In the genomic region with DNA sequence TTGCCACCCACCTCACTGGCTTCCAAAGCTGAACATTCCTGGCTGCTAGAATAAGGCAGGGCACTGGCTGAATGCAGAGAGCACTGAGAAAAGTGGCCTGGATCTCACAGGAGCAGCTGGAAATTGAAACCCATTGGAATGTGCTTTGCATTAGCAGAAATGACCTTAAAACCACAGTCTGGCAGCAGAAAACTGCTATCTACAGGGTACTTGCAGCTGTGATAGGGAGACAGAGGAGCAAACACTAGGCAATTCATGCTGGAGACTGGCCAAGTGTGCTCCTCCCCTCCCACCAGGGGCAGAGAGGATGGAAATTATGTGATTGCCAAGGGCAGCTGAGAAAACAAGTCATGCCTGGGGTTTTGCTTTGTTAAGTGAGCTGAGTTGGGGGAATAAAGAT, we compare ENCODE assay signal across 11 cellular contexts. TPM values are rescaled to one million over a fixed set of nuclear protein-coding genes. Genes with fewer than 3 reads are reported as not detected.
A peak's percentile ranks its signal among the peaks of the same experiment; 100 is the strongest.
DNase-seq lines count a peak whose midpoint lies in the region; ATAC-seq and TF ChIP-seq lines count a peak whose summit lies in the region.
"Had no signal": no experiment of that assay in that cellular context is flagged by ENCODE, and none has a peak within 500 bp of the region (broad histone marks: within the 10 kb centered on the region; RNA-seq: fewer than 3 reads in every experiment).

No MANE protein-coding gene starts in this region.

- no peak for TF ChIP-seq POLR2A in right lobe of liver (IDR thresholded peaks at IDR 0.05)

- peaks cover 0 to 24% (median 6%) of the 10 kb centered on the region in 4 donors for H3K4me1 ChIP-seq in right lobe of liver

- no peak overlapping the region for H3K4me3 Mint-ChIP-seq in activated naive CD4-positive, alpha-beta T cell treated with anti-CD3 and anti-CD28 coated beads, Interleukin-2, amount 10 ng/mL, durations not matched to agents 7 days and 5 days
- H3K4me3 Mint-ChIP-seq in activated naive CD4-positive, alpha-beta T cell treated with anti-CD3 and anti-CD28 coated beads for 36 hours: no peak overlapping the region

- in situ Hi-C loops in astrocyte of the cerebellum (cut with HindIII; ENCODE audit: low sequenced_read_pairs): no loop called here

- no peaks in the 10 kb centered on the region for H3K4me1 Mint-ChIP-seq in activated naive CD4-positive, alpha-beta T cell treated with anti-CD3 and anti-CD28 coated beads, Interleukin-2, amount 10 ng/mL, durations not matched to agents 7 days and 5 days
- no peaks in the 10 kb centered on the region for H3K4me1 Mint-ChIP-seq in activated naive CD4-positive, alpha-beta T cell treated with anti-CD3 and anti-CD28 coated beads for 36 hours (ENCODE audit: low read depth)

- ATAC-seq in right lobe of liver: peak; percentile 70 to 79 (median 76)
- no peak for ATAC-seq in HG02840 (IDR thresholded peaks at IDR 0.05; ENCODE audit: low FRiP score, unreplicated experiment)
- ATAC-seq: HCT116 had no signal

- no peaks in the 10 kb centered on the region for H3K36me3 Mint-ChIP-seq in activated naive CD4-positive, alpha-beta T cell treated with anti-CD3 and anti-CD28 coated beads, Interleukin-2, amount 10 ng/mL, durations not matched to agents 7 days and 5 days
- H3K36me3 Mint-ChIP-seq in activated naive CD4-positive, alpha-beta T cell treated with anti-CD3 and anti-CD28 coated beads for 36 hours (ENCODE audit: low read depth): no peaks in the 10 kb centered on the region

- TF ChIP-seq CTCF in astrocyte of the cerebellum (IDR thresholded peaks at IDR 0.05; ENCODE audit: low read depth, low read length, missing control alignments) (no peak), right lobe of liver (IDR thresholded peaks at IDR 0.05) (no peak)

- no peak overlapping the region for H3K27ac ChIP-seq in right lobe of liver
- H3K27ac ChIP-seq: SK-N-MC had no signal

- CTCF ChIA-PET in activated naive CD4-positive, alpha-beta T cell treated with anti-CD3 and anti-CD28 coated beads, Interleukin-2, amount 10 ng/mL, durations not matched to agents 7 days and 5 days (lab: Charles Lee): no interaction called here
- CTCF ChIA-PET in activated naive CD4-positive, alpha-beta T cell treated with anti-CD3 and anti-CD28 coated beads for 36 hours (lab: Charles Lee): no interaction called here

- peaks cover 7% of the 10 kb centered on the region for H3K27me3 Mint-ChIP-seq in activated naive CD4-positive, alpha-beta T cell treated with anti-CD3 and anti-CD28 coated beads, Interleukin-2, amount 10 ng/mL, durations not matched to agents 7 days and 5 days
- H3K27me3 Mint-ChIP-seq in activated naive CD4-positive, alpha-beta T cell treated with anti-CD3 and anti-CD28 coated beads for 36 hours (ENCODE audit: low read depth): no peaks in the 10 kb centered on the region

- H3K27me3 ChIP-seq in right lobe of liver: no peaks in the 10 kb centered on the region

- H3K36me3 ChIP-seq in right lobe of liver: no peaks in the 10 kb centered on the region

- H3K9me3 Mint-ChIP-seq in activated naive CD4-positive, alpha-beta T cell treated with anti-CD3 and anti-CD28 coated beads, Interleukin-2, amount 10 ng/mL, durations not matched to agents 7 days and 5 days: no peaks in the 10 kb centered on the region
- H3K9me3 Mint-ChIP-seq in activated naive CD4-positive, alpha-beta T cell treated with anti-CD3 and anti-CD28 coated beads for 36 hours: no peaks in the 10 kb centered on the region

- intact Hi-C loops in right lobe of liver (cut with DNase I): no loop called here
- intact Hi-C loops in activated naive CD4-positive, alpha-beta T cell treated with anti-CD3 and anti-CD28 coated beads for 36 hours (cut with micrococcal nuclease): no loop called here

- no peak overlapping the region for H3K27ac Mint-ChIP-seq in activated naive CD4-positive, alpha-beta T cell treated with anti-CD3 and anti-CD28 coated beads, Interleukin-2, amount 10 ng/mL, durations not matched to agents 7 days and 5 days
- no peak overlapping the region for H3K27ac Mint-ChIP-seq in activated naive CD4-positive, alpha-beta T cell treated with anti-CD3 and anti-CD28 coated beads for 36 hours

- no peaks in the 10 kb centered on the region for H3K9me3 ChIP-seq in right lobe of liver

- no peak overlapping the region for H3K4me3 ChIP-seq in astrocyte of the cerebellum (ENCODE audit: low read depth, low read length)
- no peak overlapping the region for H3K4me3 ChIP-seq in right lobe of liver
- H3K4me3 ChIP-seq: SK-N-MC had no signal

- DNase-seq in AG08395 (ENCODE audit: low spot score) (peak; percentile 39), NCI-H1105 treated with DMSO at 0.1 percent for 48 hours (lab: John Stamatoyannopoulos, UW) (peak; percentile 98), astrocyte of the cerebellum (ENCODE audit: low read depth) (peak; percentile 95), right lobe of liver (peak in 2 of 3 donors; percentile 53 to 54)
- DNase-seq in activated naive CD4-positive, alpha-beta T cell treated with anti-CD3 and anti-CD28 coated beads, Interleukin-2, amount 10 ng/mL, durations not matched to agents 7 days and 5 days: no peak
- DNase-seq in activated naive CD4-positive, alpha-beta T cell treated with anti-CD3 and anti-CD28 coated beads for 36 hours: no peak
- DNase-seq in activated CD8-positive, alpha-beta memory T cell treated with anti-CD3 and anti-CD28 coated beads, Interleukin-2, amount 50 U/mL, for 4 hours: no peak
- DNase-seq: cortex of kidney had no signal

RNA-seq across cellular contexts. Expression of a gene that starts 47.2 kb away (rescaled TPM):
- total RNA-seq in right lobe of liver: 1 to 10 TPM in 1 of 6 experiments, under 1 TPM in 2, not detected in 3; 0.39 to 1.3 (median 0.74) TPM
- total RNA-seq in activated naive CD4-positive, alpha-beta T cell treated with anti-CD3 and anti-CD28 coated beads for 36 hours: not detected

Comparison
In these comparisons a context has a peak if more than half of its experiments do, and no peak if none do; other contexts are left out.
1. DNase-seq: peak in AG08395 (single experiment), NCI-H1105 treated with DMSO at 0.1 percent for 48 hours (single experiment), astrocyte of the cerebellum (single experiment) and right lobe of liver (2 of 3); none in activated naive CD4-positive, alpha-beta T cell treated with anti-CD3 and anti-CD28 coated beads, Interleukin-2, amount 10 ng/mL, durations not matched to agents 7 days and 5 days (single experiment), activated naive CD4-positive, alpha-beta T cell treated with anti-CD3 and anti-CD28 coated beads for 36 hours (single experiment) and activated CD8-positive, alpha-beta memory T cell treated with anti-CD3 and anti-CD28 coated beads, Interleukin-2, amount 50 U/mL, for 4 hours (single experiment).